In genomic region chr13:42524487-42525034, GRCh38 we compare ENCODE assay signal across 11 cellular contexts. TPM values are rescaled to one million over a fixed set of nuclear protein-coding genes. Genes with fewer than 3 reads are reported as not detected.
DNase-seq lines count a peak whose midpoint lies in the region; ATAC-seq and TF ChIP-seq lines count a peak whose summit lies in the region.
"Had no signal": no experiment of that assay in that cellular context is flagged by ENCODE, and none has a peak within 500 bp of the region (broad histone marks: within the 10 kb centered on the region; RNA-seq: fewer than 3 reads in every experiment).

No MANE protein-coding gene starts in this region.

- H3K27me3 ChIP-seq in tibial nerve = no peaks in the 10 kb centered on the region

- H3K27me3 Mint-ChIP-seq in dendritic cell treated with granulocyte-macrophage colony-stimulating factor and Interleukin-4, amounts not matched to agents 40 ng/mL and 50 ng/mL, for 4 days = peaks cover 8% of the 10 kb centered on the region
- H3K27me3 Mint-ChIP-seq in stimulated activated naive CD8-positive, alpha-beta T cell treated with anti-CD3 and anti-CD28 coated beads, Interleukin-15, Interleukin-2, amounts not matched to agents 100 ng/mL and 50 ng/mL, for 24 hours = no peaks in the 10 kb centered on the region
- no peaks in the 10 kb centered on the region for H3K27me3 Mint-ChIP-seq in T-helper 2 cell treated with Interferon-gamma antibody and Interleukin-4, amounts not matched to agents 5 μg/mL and 100 μg/mL, for 36 hours (ENCODE audit: low read depth)
- H3K27me3 Mint-ChIP-seq: T-cell had no signal

- no peak for TF ChIP-seq EP300 in tibial nerve (IDR thresholded peaks at IDR 0.05)

- H3K36me3 Mint-ChIP-seq in dendritic cell treated with granulocyte-macrophage colony-stimulating factor and Interleukin-4, amounts not matched to agents 40 ng/mL and 50 ng/mL, for 4 days (ENCODE audit: low read depth) = no peaks in the 10 kb centered on the region
- no peaks in the 10 kb centered on the region for H3K36me3 Mint-ChIP-seq in stimulated activated naive CD8-positive, alpha-beta T cell treated with anti-CD3 and anti-CD28 coated beads, Interleukin-15, Interleukin-2, amounts not matched to agents 100 ng/mL and 50 ng/mL, for 24 hours (ENCODE audit: low read depth)
- no peaks in the 10 kb centered on the region for H3K36me3 Mint-ChIP-seq in T-helper 2 cell treated with Interferon-gamma antibody and Interleukin-4, amounts not matched to agents 5 μg/mL and 100 μg/mL, for 36 hours (ENCODE audit: low read depth)
- H3K36me3 Mint-ChIP-seq: T-cell had no signal

- peaks cover 26% of the 10 kb centered on the region for H3K4me1 Mint-ChIP-seq in dendritic cell treated with granulocyte-macrophage colony-stimulating factor and Interleukin-4, amounts not matched to agents 40 ng/mL and 50 ng/mL, for 4 days (ENCODE audit: low read depth)
- H3K4me1 Mint-ChIP-seq in stimulated activated naive CD8-positive, alpha-beta T cell treated with anti-CD3 and anti-CD28 coated beads, Interleukin-15, Interleukin-2, amounts not matched to agents 100 ng/mL and 50 ng/mL, for 24 hours (ENCODE audit: low read depth) = peaks cover 18% of the 10 kb centered on the region
- H3K4me1 Mint-ChIP-seq in T-helper 2 cell treated with Interferon-gamma antibody and Interleukin-4, amounts not matched to agents 5 μg/mL and 100 μg/mL, for 36 hours (ENCODE audit: low read depth) = peaks cover 3% of the 10 kb centered on the region
- H3K4me1 Mint-ChIP-seq: T-cell had no signal

- DNase-seq in SIG-M5 treated with dmso at 0.1 percent for 504 hours (lab: John Stamatoyannopoulos, UW; ENCODE audit: unreplicated experiment) = peak; percentile 7
- no peak for DNase-seq in SIG-M5 (lab: John Stamatoyannopoulos, UW)
- no peak for DNase-seq in tibial nerve (ENCODE audit: low spot score in 2 of 2)
- no peak for DNase-seq in effector CD8-positive, alpha-beta T cell (lab: John Stamatoyannopoulos, UW)
- DNase-seq in T-helper 2 cell treated with Interferon-gamma antibody and Interleukin-4, amounts not matched to agents 5 μg/mL and 100 μg/mL, for 36 hours (ENCODE audit: low spot score) = no peak
- DNase-seq: 8988T, islet precursor cell, T-cell had no signal

- peaks cover 0 to 6% (median 0%) of the 10 kb centered on the region in 4 donors for H3K9me3 ChIP-seq in tibial nerve

- TF ChIP-seq POLR2A in tibial nerve (IDR thresholded peaks at IDR 0.05) = no peak

- intact Hi-C loops in dendritic cell treated with granulocyte-macrophage colony-stimulating factor and Interleukin-4, amounts not matched to agents 40 ng/mL and 50 ng/mL, for 4 days (cut with micrococcal nuclease) = no loop called here

- H3K4me3 ChIP-seq in tibial nerve = no peak overlapping the region

- peak; percentile 79 for ATAC-seq in HG03196 (IDR thresholded peaks at IDR 0.05; ENCODE audit: unreplicated experiment)
- ATAC-seq: T-cell had no signal

- H3K36me3 ChIP-seq in tibial nerve = no peaks in the 10 kb centered on the region

- H3K27ac ChIP-seq in tibial nerve = no peak overlapping the region

- H3K9me3 Mint-ChIP-seq in dendritic cell treated with granulocyte-macrophage colony-stimulating factor and Interleukin-4, amounts not matched to agents 40 ng/mL and 50 ng/mL, for 4 days = peaks cover 3% of the 10 kb centered on the region
- H3K9me3 Mint-ChIP-seq in stimulated activated naive CD8-positive, alpha-beta T cell treated with anti-CD3 and anti-CD28 coated beads, Interleukin-15, Interleukin-2, amounts not matched to agents 100 ng/mL and 50 ng/mL, for 24 hours = peaks cover 6% of the 10 kb centered on the region
- peaks cover 10% of the 10 kb centered on the region for H3K9me3 Mint-ChIP-seq in T-helper 2 cell treated with Interferon-gamma antibody and Interleukin-4, amounts not matched to agents 5 μg/mL and 100 μg/mL, for 36 hours

- H3K4me3 Mint-ChIP-seq in dendritic cell treated with granulocyte-macrophage colony-stimulating factor and Interleukin-4, amounts not matched to agents 40 ng/mL and 50 ng/mL, for 4 days = no peak overlapping the region
- H3K4me3 Mint-ChIP-seq in stimulated activated naive CD8-positive, alpha-beta T cell treated with anti-CD3 and anti-CD28 coated beads, Interleukin-15, Interleukin-2, amounts not matched to agents 100 ng/mL and 50 ng/mL, for 24 hours = no peak overlapping the region
- no peak overlapping the region for H3K4me3 Mint-ChIP-seq in T-helper 2 cell treated with Interferon-gamma antibody and Interleukin-4, amounts not matched to agents 5 μg/mL and 100 μg/mL, for 36 hours
- H3K4me3 Mint-ChIP-seq: T-cell had no signal

- TF ChIP-seq CTCF in tibial nerve (IDR thresholded peaks at IDR 0.05) = no peak

- no peaks in the 10 kb centered on the region for H3K4me1 ChIP-seq in tibial nerve

- H3K27ac Mint-ChIP-seq in dendritic cell treated with granulocyte-macrophage colony-stimulating factor and Interleukin-4, amounts not matched to agents 40 ng/mL and 50 ng/mL, for 4 days = peak overlapping the region; percentile 64
- peak overlapping the region; percentile 45 for H3K27ac Mint-ChIP-seq in stimulated activated naive CD8-positive, alpha-beta T cell treated with anti-CD3 and anti-CD28 coated beads, Interleukin-15, Interleukin-2, amounts not matched to agents 100 ng/mL and 50 ng/mL, for 24 hours
- H3K27ac Mint-ChIP-seq in T-helper 2 cell treated with Interferon-gamma antibody and Interleukin-4, amounts not matched to agents 5 μg/mL and 100 μg/mL, for 36 hours = no peak overlapping the region
- H3K27ac Mint-ChIP-seq: T-cell had no signal

- 73 to 82% methylated on average over 3 of the region's 3 CpGs for WGBS in tibial nerve, 2 donors

RNA-seq across cellular contexts. Expression of gene TNFSF11, which starts 49.4 kb away (rescaled TPM):
- not detected for total RNA-seq in tibial nerve
